In genomic region chr5:107571621-107572489, GRCh38 we compare ENCODE assay signal across 8 cellular contexts.
DNase-seq lines count a peak whose midpoint lies in the region; ATAC-seq and TF ChIP-seq lines count a peak whose summit lies in the region.

No MANE protein-coding gene starts in this region.

- POLR2A ChIA-PET in PC-3 (lab: Charles Lee; ENCODE audit: unreplicated experiment): interaction anchor here (0.6 to 1.4 kb wide), 3 partner anchors 79 to 173 kb away, joined by 3 to 4 read pairs (median 4); no protein-coding TSS in a partner anchor
- POLR2A ChIA-PET in naive thymus-derived CD8-positive, alpha-beta T cell (lab: Charles Lee): interaction anchor here (0.6 kb wide), 1 partner anchor 152 kb away, joined by 3 read pairs; no protein-coding TSS in a partner anchor

- peak overlapping the region; percentile 88 for H2AFZ ChIP-seq in PC-3 (ENCODE audit: low read length)
- H2AFZ ChIP-seq in fibroblast of lung (ENCODE audit: low read length): peak overlapping the region; percentile 79

- H3K4me3 Mint-ChIP-seq in activated T-cell treated with anti-CD3 and anti-CD28 coated beads, Interleukin-2, amount 50 U/mL, for 72 hours: peak overlapping the region; percentile 73 to 85
- peak overlapping the region; percentile 79 to 90 (median 86) for H3K4me3 Mint-ChIP-seq in naive thymus-derived CD8-positive, alpha-beta T cell
- peak overlapping the region; percentile 63 for H3K4me3 Mint-ChIP-seq in stimulated activated memory B cell treated with anti-CD40 and anti-IgM and Interleukin-4, amounts not matched to agents 10 μg/mL and 1 μg/mL and 100 μg/mL, for 72 hours

- no peaks in the 10 kb centered on the region for H3F3A ChIP-seq in PC-3 (ENCODE audit: low read length, unreplicated experiment)

- H3K27me3 Mint-ChIP-seq in activated T-cell treated with anti-CD3 and anti-CD28 coated beads, Interleukin-2, amount 50 U/mL, for 72 hours (ENCODE audit: low read depth): peaks cover 37% of the 10 kb centered on the region
- peaks cover 0 to 28% (median 11%) of the 10 kb centered on the region in 5 donors for H3K27me3 Mint-ChIP-seq in naive thymus-derived CD8-positive, alpha-beta T cell
- H3K27me3 Mint-ChIP-seq in stimulated activated memory B cell treated with anti-CD40 and anti-IgM and Interleukin-4, amounts not matched to agents 10 μg/mL and 1 μg/mL and 100 μg/mL, for 72 hours: peaks cover 32% of the 10 kb centered on the region

- peaks cover 18% of the 10 kb centered on the region for H3K4me1 Mint-ChIP-seq in activated T-cell treated with anti-CD3 and anti-CD28 coated beads, Interleukin-2, amount 50 U/mL, for 72 hours (ENCODE audit: low read depth)
- peaks cover 3 to 22% (median 13%) of the 10 kb centered on the region in 4 donors for H3K4me1 Mint-ChIP-seq in naive thymus-derived CD8-positive, alpha-beta T cell
- peaks cover 18% of the 10 kb centered on the region for H3K4me1 Mint-ChIP-seq in stimulated activated memory B cell treated with anti-CD40 and anti-IgM and Interleukin-4, amounts not matched to agents 10 μg/mL and 1 μg/mL and 100 μg/mL, for 72 hours

- H3K9ac ChIP-seq in PC-3 (ENCODE audit: low read length) (peak overlapping the region; percentile 88), fibroblast of lung (ENCODE audit: insufficient read depth, low read length) (no peak overlapping the region)

- no peaks in the 10 kb centered on the region for H3K9me3 Mint-ChIP-seq in activated T-cell treated with anti-CD3 and anti-CD28 coated beads, Interleukin-2, amount 50 U/mL, for 72 hours
- H3K9me3 Mint-ChIP-seq in naive thymus-derived CD8-positive, alpha-beta T cell: no peaks in the 10 kb centered on the region
- no peaks in the 10 kb centered on the region for H3K9me3 Mint-ChIP-seq in stimulated activated memory B cell treated with anti-CD40 and anti-IgM and Interleukin-4, amounts not matched to agents 10 μg/mL and 1 μg/mL and 100 μg/mL, for 72 hours

- no peaks in the 10 kb centered on the region for H4K20me1 ChIP-seq in PC-3 (ENCODE audit: low read length)
- no peaks in the 10 kb centered on the region for H4K20me1 ChIP-seq in fibroblast of lung (ENCODE audit: control insufficient read depth, extremely low read depth, insufficient read depth, low read length)

- peak overlapping the region; percentile 93 for H3K27ac ChIP-seq in PC-3 (ENCODE audit: low read length)
- H3K27ac ChIP-seq in fibroblast of lung (ENCODE audit: insufficient read depth, low read length): no peak overlapping the region

- H3K4me3 ChIP-seq in Jurkat, Clone E6-1 (ENCODE audit: low read length): peak overlapping the region; percentile 49
- H3K4me3 ChIP-seq in PC-3 (ENCODE audit: low read length) (peak overlapping the region; percentile 78), fibroblast of lung (replicated peaks in 1 of 4; ENCODE audit: control extremely low read depth in 1 of 4, insufficient read depth in 1 of 4, low read depth in 3 of 4, low read length in 4 of 4) (peak overlapping the region; percentile 13 to 70 (median 40))

- no peaks in the 10 kb centered on the region for H3K36me3 Mint-ChIP-seq in activated T-cell treated with anti-CD3 and anti-CD28 coated beads, Interleukin-2, amount 50 U/mL, for 72 hours (ENCODE audit: insufficient read depth in 2 of 2)
- no peaks in the 10 kb centered on the region for H3K36me3 Mint-ChIP-seq in naive thymus-derived CD8-positive, alpha-beta T cell
- H3K36me3 Mint-ChIP-seq in stimulated activated memory B cell treated with anti-CD40 and anti-IgM and Interleukin-4, amounts not matched to agents 10 μg/mL and 1 μg/mL and 100 μg/mL, for 72 hours: no peaks in the 10 kb centered on the region

- intact Hi-C loops in PC-3 (cut with micrococcal nuclease): loop anchor here (1.0 to 10.0 kb wide), 7 partner anchors 100 to 773 kb away; no protein-coding TSS in a partner anchor

- H3K9me3 ChIP-seq in PC-3 (ENCODE audit: low read length) (no peaks in the 10 kb centered on the region), fibroblast of lung (ENCODE audit: control insufficient read depth, insufficient read depth, low read depth, low read length) (no peaks in the 10 kb centered on the region)

- CTCF ChIA-PET in PC-3 (lab: Charles Lee): interaction anchor here (0.5 to 1.5 kb wide), 15 partner anchors 15 to 774 kb away, joined by 3 to 10 read pairs (median 4); no protein-coding TSS in a partner anchor

- BruUV-seq in PC-3 (replicated peaks; lab: Mats Ljungman, UMichigan): TSS peak; percentile 62

- peak; percentile 90 for DNase-seq in DMS53 treated with DMSO at 0.1 percent for 48 hours (lab: John Stamatoyannopoulos, UW; ENCODE audit: unreplicated experiment)
- peak; percentile 82 for DNase-seq in Jurkat, Clone E6-1 (ENCODE audit: low read depth, low spot score)
- DNase-seq in PC-3: peak; percentile 99
- peak; percentile 83 to 90 for DNase-seq in activated T-cell treated with anti-CD3 and anti-CD28 coated beads, Interleukin-2, amount 50 U/mL, for 72 hours
- peak; percentile 92 to 93 for DNase-seq in fibroblast of lung (ENCODE audit: low read depth in 2 of 2)
- DNase-seq in naive thymus-derived CD8-positive, alpha-beta T cell: peak; percentile 59 to 87 (median 81)

- H3K4me2 ChIP-seq in PC-3 (ENCODE audit: low read length) (peak overlapping the region; percentile 98), fibroblast of lung (ENCODE audit: extremely low read depth, insufficient read depth, low read length) (peak overlapping the region; percentile 80)

- ATAC-seq in GM21723 (IDR thresholded peaks at IDR 0.05; ENCODE audit: unreplicated experiment) (peak; percentile 69), PC-3 (peak; percentile 98)
- ATAC-seq in activated T-cell treated with anti-CD3 and anti-CD28 coated beads, Interleukin-2, amount 50 U/mL, for 72 hours (replicated peaks in 1 of 2): peak; percentile 88
- peak; percentile 87 to 98 for ATAC-seq in naive thymus-derived CD8-positive, alpha-beta T cell
- ATAC-seq in stimulated activated memory B cell treated with anti-CD40 and anti-IgM and Interleukin-4, amounts not matched to agents 10 μg/mL and 1 μg/mL and 100 μg/mL, for 72 hours: peak; percentile 82

- H3K79me2 ChIP-seq in PC-3 (ENCODE audit: low read length) (peaks cover 78% of the 10 kb centered on the region), fibroblast of lung (ENCODE audit: control insufficient read depth, insufficient read depth, low read length) (no peaks in the 10 kb centered on the region)

- TF ChIP-seq CTCF in PC-3 (conservative IDR thresholded peaks at IDR 0.05; ENCODE audit: low read depth, low read length) (peak; percentile 95), fibroblast of lung (conservative IDR thresholded peaks at IDR 0.05 in 1 of 2, IDR thresholded peaks at IDR 0.05 in 1 of 2; ENCODE audit: low read depth in 1 of 2, low read length in 2 of 2) (peak; percentile 90 to 91)

- H3K27ac Mint-ChIP-seq in activated T-cell treated with anti-CD3 and anti-CD28 coated beads, Interleukin-2, amount 50 U/mL, for 72 hours: peak overlapping the region; percentile 28
- H3K27ac Mint-ChIP-seq in naive thymus-derived CD8-positive, alpha-beta T cell: peak overlapping the region in 7 of 10 donors; percentile 15 to 87 (median 61)
- no peak overlapping the region for H3K27ac Mint-ChIP-seq in stimulated activated memory B cell treated with anti-CD40 and anti-IgM and Interleukin-4, amounts not matched to agents 10 μg/mL and 1 μg/mL and 100 μg/mL, for 72 hours

- H3K27me3 ChIP-seq in PC-3 (ENCODE audit: low read length) (no peaks in the 10 kb centered on the region), fibroblast of lung (ENCODE audit: control insufficient read depth, insufficient read depth, low read length) (no peaks in the 10 kb centered on the region)

- H3K4me1 ChIP-seq in PC-3 (ENCODE audit: insufficient read depth, low read length) (peaks cover 60% of the 10 kb centered on the region), fibroblast of lung (ENCODE audit: control insufficient read depth, extremely low read depth, insufficient read depth, low read length) (no peaks in the 10 kb centered on the region)

- no peaks in the 10 kb centered on the region for H3K9me2 ChIP-seq in PC-3 (replicated peaks; ENCODE audit: low read length)

- H3K36me3 ChIP-seq in PC-3 (ENCODE audit: low read depth, low read length): no peaks in the 10 kb centered on the region
- no peaks in the 10 kb centered on the region for H3K36me3 ChIP-seq in fibroblast of lung (ENCODE audit: control insufficient read depth, insufficient read depth, low read length)
